In the genomic region with DNA sequence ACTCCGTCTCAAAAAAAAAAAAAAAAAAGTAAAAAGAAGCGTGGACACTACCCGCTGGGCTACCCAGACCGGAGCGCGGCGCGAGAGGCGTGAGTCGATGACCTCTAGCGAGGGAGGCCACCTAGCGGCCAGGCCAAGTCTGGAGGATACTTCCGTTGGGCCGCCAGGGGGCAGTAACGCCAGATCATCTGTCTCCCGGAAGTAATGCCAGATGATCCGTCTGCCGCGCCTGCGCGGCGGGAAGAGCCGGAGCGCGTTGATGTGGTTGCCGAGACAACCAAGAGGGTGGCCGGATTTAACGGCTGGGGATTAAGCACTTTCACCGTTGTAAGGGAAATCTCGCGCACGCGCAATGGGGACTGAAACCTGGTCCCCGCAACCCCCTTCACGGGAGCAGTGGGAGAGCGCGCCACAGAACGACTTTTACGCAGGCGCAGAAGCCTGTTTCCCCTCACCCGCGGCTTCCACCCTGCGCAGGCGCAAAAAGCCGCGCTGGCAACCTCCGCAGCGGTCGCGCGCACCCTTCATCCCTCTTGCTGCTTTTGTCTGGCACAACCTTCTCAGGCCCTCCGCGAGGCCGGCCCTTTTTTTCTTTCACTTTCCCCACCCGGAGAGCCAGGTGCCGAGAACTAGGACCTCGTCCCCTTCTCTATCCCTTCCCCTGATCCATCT, we compare ENCODE assay signal across 8 cellular contexts. TPM values are rescaled to one million over a fixed set of nuclear protein-coding genes. Genes with fewer than 3 reads are reported as not detected.
A peak's percentile ranks its signal among the peaks of the same experiment; 100 is the strongest.
DNase-seq lines count a peak whose midpoint lies in the region; ATAC-seq, FAIRE-seq and TF ChIP-seq lines count a peak whose summit lies in the region.

No MANE protein-coding gene starts in this region.

- intact Hi-C loops in left ventricle myocardium superior (cut with micrococcal nuclease): no loop called here
- intact Hi-C loops in psoas muscle (cut with DNase I): loop anchor here in 1 of 2 donors (10.0 kb wide), 1 partner anchor 269 kb away; a partner anchor contains a TSS

- H3K4me3 ChIP-seq in psoas muscle: peak overlapping the region; percentile 71

- peak; percentile 97 for TF ChIP-seq CTCF in psoas muscle (IDR thresholded peaks at IDR 0.05)

- ATAC-seq in GM18499 (IDR thresholded peaks at IDR 0.05; ENCODE audit: insufficient read depth, unreplicated experiment) (peak; percentile 24), HG02938 (IDR thresholded peaks at IDR 0.05; ENCODE audit: unreplicated experiment) (peak; percentile 44), left ventricle myocardium superior (peak; percentile 73), psoas muscle (peak; percentile 74 to 75 (median 74))

- peak; percentile 91 for FAIRE-seq in urothelium cell line (lab: Jason Lieb, UNC)

- H3K4me1 Mint-ChIP-seq in T-helper 1 cell treated with Interleukin-12 subunit alpha and Interleukin-12 subunit beta and Interleukin-4 antibody, amounts not matched to agents 30 μg/mL and 1 μg/mL, for 36 hours (ENCODE audit: low read depth): peaks cover 24% of the 10 kb centered on the region

- H3K27me3 ChIP-seq in psoas muscle (ENCODE audit: insufficient read depth in 3 of 3, low read length in 2 of 3): no peaks in the 10 kb centered on the region

- H3K36me3 ChIP-seq in psoas muscle (ENCODE audit: insufficient read depth in 1 of 2, low read depth in 1 of 2): peaks cover 0 to 8% of the 10 kb centered on the region in 2 donors

- WGBS in psoas muscle, 3 donors: 0% methylated on average over 53 to 57 of the region's 57 CpGs

- H3K9me3 Mint-ChIP-seq in T-helper 1 cell treated with Interleukin-12 subunit alpha and Interleukin-12 subunit beta and Interleukin-4 antibody, amounts not matched to agents 30 μg/mL and 1 μg/mL, for 36 hours: no peaks in the 10 kb centered on the region

- peak overlapping the region; percentile 87 for H3K4me3 Mint-ChIP-seq in T-helper 1 cell treated with Interleukin-12 subunit alpha and Interleukin-12 subunit beta and Interleukin-4 antibody, amounts not matched to agents 30 μg/mL and 1 μg/mL, for 36 hours

- peak overlapping the region; percentile 94 for H3K27ac Mint-ChIP-seq in T-helper 1 cell treated with Interleukin-12 subunit alpha and Interleukin-12 subunit beta and Interleukin-4 antibody, amounts not matched to agents 30 μg/mL and 1 μg/mL, for 36 hours

- H3K27me3 Mint-ChIP-seq in T-helper 1 cell treated with Interleukin-12 subunit alpha and Interleukin-12 subunit beta and Interleukin-4 antibody, amounts not matched to agents 30 μg/mL and 1 μg/mL, for 36 hours (ENCODE audit: low read depth): no peaks in the 10 kb centered on the region

- peak overlapping the region; percentile 91 for H3K27ac ChIP-seq in psoas muscle

- H3K9me3 ChIP-seq in psoas muscle: no peaks in the 10 kb centered on the region

- H3K4me1 ChIP-seq in psoas muscle: peaks cover 37% of the 10 kb centered on the region

- peaks cover 22% of the 10 kb centered on the region for H3K36me3 Mint-ChIP-seq in T-helper 1 cell treated with Interleukin-12 subunit alpha and Interleukin-12 subunit beta and Interleukin-4 antibody, amounts not matched to agents 30 μg/mL and 1 μg/mL, for 36 hours (ENCODE audit: low read depth)

- DNase-seq in NCI-H1694 (lab: John Stamatoyannopoulos, UW): peak; percentile 98
- peak; percentile 84 to 100 (median 95) for DNase-seq in amygdala (lab: John Stamatoyannopoulos, UW)
- peak; percentile 98 for DNase-seq in left ventricle myocardium superior
- DNase-seq in psoas muscle: peak; percentile 99
- DNase-seq in urothelium cell line (ENCODE audit: low spot score): peak; percentile 95

RNA-seq across cellular contexts. Expression of a gene that starts 1.0 kb away (rescaled TPM):
- total RNA-seq in left ventricle myocardium superior (79.9 TPM), psoas muscle (10 to 100 TPM; 58.8 to 85.2 (median 78.2) TPM)
- polyA plus RNA-seq in psoas muscle: 100 to 1,000 TPM in 1 of 3 donors, 10 to 100 TPM in 2; 54.1 to 116 (median 55.1) TPM

RNA-seq across cellular contexts. Expression of a gene that starts 5.8 kb away (rescaled TPM):
- 16.8 TPM for total RNA-seq in left ventricle myocardium superior
- total RNA-seq in psoas muscle: 10 to 100 TPM in 2 of 4 donors, 1 to 10 TPM in 2; 8.0 to 12.0 (median 10.4) TPM
- polyA plus RNA-seq in psoas muscle: 10 to 100 TPM in 2 of 3 donors, 1 to 10 TPM in 1; 4.4 to 11.8 (median 10.0) TPM

RNA-seq across cellular contexts. Expression of a gene that starts 10.3 kb away (rescaled TPM):
- total RNA-seq in left ventricle myocardium superior: 9.4 TPM
- total RNA-seq in psoas muscle: 10 to 100 TPM; 10.2 to 14.5 (median 10.6) TPM
- 10 to 100 TPM; 14.6 to 18.6 (median 17.5) TPM for polyA plus RNA-seq in psoas muscle

RNA-seq across cellular contexts. Expression of a gene that starts 13.0 kb away (rescaled TPM):
- 12.3 TPM for total RNA-seq in left ventricle myocardium superior
- total RNA-seq in psoas muscle: 10 to 100 TPM; 10.3 to 21.1 (median 13.7) TPM
- 10 to 100 TPM in 1 of 3 donors, 1 to 10 TPM in 2; 5.9 to 13.5 (median 9.2) TPM for polyA plus RNA-seq in psoas muscle

RNA-seq across cellular contexts. Expression of a gene that starts 21.2 kb away (rescaled TPM):
- 250 TPM for total RNA-seq in left ventricle myocardium superior
- 100 to 1,000 TPM; 113 to 134 (median 125) TPM for total RNA-seq in psoas muscle
- polyA plus RNA-seq in psoas muscle: 100 to 1,000 TPM; 117 to 211 (median 145) TPM

Comparison
In these comparisons a context has a peak if more than half of its experiments do, and no peak if none do; other contexts are left out.
1. Peak in every context shown above with its lines: DNase-seq, ATAC-seq, H3K4me3 ChIP-seq and H3K27ac ChIP-seq.
2. ATAC-seq: peak in every context shown above with its lines; median percentile 74 in psoas muscle; 73 in left ventricle myocardium superior; 44 in HG02938; 24 in GM18499.